ENCODE assay signal across 9 cellular contexts in the genomic region with DNA sequence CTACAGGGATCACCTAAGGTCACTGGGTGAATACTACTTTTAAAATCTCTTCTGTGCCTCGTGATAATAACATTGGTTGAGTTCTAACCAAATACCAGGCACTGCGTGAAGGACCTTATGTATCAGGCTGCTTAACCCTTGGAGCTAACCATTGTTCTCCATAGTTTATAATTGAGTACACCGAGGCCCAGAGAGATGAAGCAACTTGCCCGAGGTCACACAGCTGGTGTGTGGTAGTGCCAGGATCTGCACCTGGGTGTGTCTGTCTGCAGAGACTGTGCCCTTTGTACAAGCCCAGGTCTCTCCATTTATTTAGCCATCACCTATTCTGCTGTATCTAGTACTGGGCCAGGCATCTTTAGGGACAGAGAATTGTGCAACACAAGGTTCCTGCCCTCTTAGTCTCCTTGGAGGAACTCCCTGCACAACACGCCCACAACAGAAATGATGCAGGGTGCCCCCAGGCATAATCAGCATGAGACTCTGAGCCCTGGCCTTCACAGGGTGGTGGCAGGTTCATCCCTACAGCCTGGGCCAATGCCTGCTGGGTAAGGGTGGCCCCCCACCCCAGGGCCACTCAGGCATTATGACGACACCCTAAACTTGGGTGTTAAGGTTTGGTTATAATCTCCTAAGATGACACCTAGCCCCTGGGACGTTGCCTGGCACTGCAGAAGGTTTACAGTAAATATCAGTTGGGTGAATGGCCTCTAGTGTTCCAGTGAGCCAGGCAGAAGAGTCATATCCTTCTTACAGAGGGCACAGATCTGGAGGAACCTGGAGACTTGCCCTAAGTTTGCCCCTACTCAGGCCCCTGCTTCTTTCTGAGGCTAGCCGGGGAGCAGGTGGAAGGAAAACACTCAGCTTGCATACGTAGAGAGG. TPM values are rescaled to one million over a fixed set of nuclear protein-coding genes. Genes with fewer than 3 reads are reported as not detected.
A peak's percentile ranks its signal among the peaks of the same experiment; 100 is the strongest.
DNase-seq lines count a peak whose midpoint lies in the region; ATAC-seq, FAIRE-seq and TF ChIP-seq lines count a peak whose summit lies in the region.
"Had no signal": no experiment of that assay in that cellular context is flagged by ENCODE, and none has a peak within 500 bp of the region (broad histone marks: within the 10 kb centered on the region; RNA-seq: fewer than 3 reads in every experiment).

No MANE protein-coding gene starts in this region.

- no peak for FAIRE-seq in astrocyte (lab: Jason Lieb, UNC)

- no peak overlapping the region for H3K9ac ChIP-seq in astrocyte (ENCODE audit: low read length)
- no peak overlapping the region for H3K9ac ChIP-seq in smooth muscle cell (ENCODE audit: low read depth)

- DNase-seq in HL-60 (ENCODE audit: low read depth in 1 of 2, low spot score in 1 of 2) (peak; percentile 51 to 54), astrocyte (ENCODE audit: low read depth) (no peak), left ventricle myocardium superior (no peak), smooth muscle cell (lab: John Stamatoyannopoulos, UW; ENCODE audit: unreplicated experiment) (no peak), epidermal melanocyte (ENCODE audit: insufficient read length, low spot score) (no peak), GM19240 (ENCODE audit: insufficient read length, low spot score) (no peak)
- DNase-seq: immature natural killer cell had no signal

- intact Hi-C loops in left ventricle myocardium superior (cut with micrococcal nuclease): loop anchor here (5.0 kb wide), 1 partner anchor 33 kb away; no protein-coding TSS in a partner anchor

- H3K27ac ChIP-seq in HL-60 (replicated peaks) (peak overlapping the region; percentile 78), astrocyte (ENCODE audit: low read depth, low read length) (no peak overlapping the region), smooth muscle cell (ENCODE audit: low read depth) (peak overlapping the region; percentile 93)

- TF ChIP-seq CTCF in HL-60 (IDR thresholded peaks at IDR 0.05; ENCODE audit: insufficient read depth, low read length) (no peak), astrocyte (IDR thresholded peaks at IDR 0.05; ENCODE audit: insufficient read depth, low read depth, low read length) (no peak), smooth muscle cell (IDR thresholded peaks at IDR 0.05; ENCODE audit: borderline replicate concordance, insufficient read depth, poor library complexity, severe bottlenecking) (no peak)

- peaks cover 52% of the 10 kb centered on the region for H3F3A ChIP-seq in smooth muscle cell (ENCODE audit: low read depth)

- no peaks in the 10 kb centered on the region for H3K9me3 Mint-ChIP-seq in astrocyte (ENCODE audit: unreplicated experiment)
- H3K9me3 Mint-ChIP-seq: immature natural killer cell had no signal

- H3K4me3 Mint-ChIP-seq in astrocyte (ENCODE audit: unreplicated experiment): no peak overlapping the region
- H3K4me3 Mint-ChIP-seq: immature natural killer cell had no signal

- peaks cover 52% of the 10 kb centered on the region for H3K4me1 ChIP-seq in astrocyte (ENCODE audit: insufficient read depth, low read length)
- H3K4me1 ChIP-seq in smooth muscle cell (ENCODE audit: low read depth): peaks cover 32% of the 10 kb centered on the region

- H3K36me3 Mint-ChIP-seq in astrocyte (ENCODE audit: low read depth, unreplicated experiment): peaks cover 2% of the 10 kb centered on the region
- H3K36me3 Mint-ChIP-seq: immature natural killer cell had no signal

- H3K27me3 ChIP-seq in HL-60 (ENCODE audit: insufficient read depth, poor library complexity, severe bottlenecking) (no peaks in the 10 kb centered on the region), astrocyte (ENCODE audit: insufficient read depth, low read length) (no peaks in the 10 kb centered on the region), smooth muscle cell (ENCODE audit: low read depth) (no peaks in the 10 kb centered on the region)

- 48% methylated on average over 9 of the region's 9 CpGs for WGBS in smooth muscle cell (ENCODE audit: low lambda C conversion rate)

- peaks cover 5% of the 10 kb centered on the region for H3K27me3 Mint-ChIP-seq in astrocyte (ENCODE audit: low read depth, unreplicated experiment)

- no peak overlapping the region for H3K27ac Mint-ChIP-seq in astrocyte (ENCODE audit: unreplicated experiment)

- H3K4me2 ChIP-seq in astrocyte (ENCODE audit: low read length) (peak overlapping the region; percentile 69), smooth muscle cell (peak overlapping the region; percentile 58)

- peaks cover 26% of the 10 kb centered on the region for H3K4me1 Mint-ChIP-seq in astrocyte (ENCODE audit: low read depth, unreplicated experiment)
- H3K4me1 Mint-ChIP-seq: immature natural killer cell had no signal

- peak; percentile 27 for ATAC-seq in left ventricle myocardium superior
- no peak for ATAC-seq in HG03378 (IDR thresholded peaks at IDR 0.05; ENCODE audit: unreplicated experiment)
- no peak for ATAC-seq in GM18498 (IDR thresholded peaks at IDR 0.05; ENCODE audit: unreplicated experiment)

- no peaks in the 10 kb centered on the region for H3K9me3 ChIP-seq in astrocyte (ENCODE audit: insufficient read depth, low read depth, low read length)
- H3K9me3 ChIP-seq in smooth muscle cell (replicated peaks; ENCODE audit: low read depth): no peaks in the 10 kb centered on the region

- H3K4me3 ChIP-seq in HL-60 (replicated peaks; ENCODE audit: insufficient read depth, low read length) (no peak overlapping the region), astrocyte (ENCODE audit: insufficient read depth, low read depth, low read length) (no peak overlapping the region), smooth muscle cell (no peak overlapping the region)

- H2AFZ ChIP-seq in astrocyte (ENCODE audit: low read depth, low read length): no peak overlapping the region
- no peak overlapping the region for H2AFZ ChIP-seq in smooth muscle cell (ENCODE audit: low read depth)

- H3K36me3 ChIP-seq in astrocyte (ENCODE audit: insufficient read depth, low read length): no peaks in the 10 kb centered on the region
- no peaks in the 10 kb centered on the region for H3K36me3 ChIP-seq in smooth muscle cell (ENCODE audit: low read depth)

- peaks cover 37% of the 10 kb centered on the region for H4K20me1 ChIP-seq in astrocyte (ENCODE audit: insufficient read depth, low read length)
- H4K20me1 ChIP-seq in smooth muscle cell (ENCODE audit: low read depth): peaks cover 74% of the 10 kb centered on the region

- H3K79me2 ChIP-seq in astrocyte (ENCODE audit: insufficient read depth, low read length) (peaks cover 1% of the 10 kb centered on the region), smooth muscle cell (ENCODE audit: low read depth) (peaks cover 95% of the 10 kb centered on the region)

RNA-seq across cellular contexts. Expression of a gene that starts 31.6 kb away (rescaled TPM):
- 15.0 and 32.8 TPM in 2 replicates for total RNA-seq in astrocyte
- 12.8 TPM for total RNA-seq in left ventricle myocardium superior
- 89.6 and 92.7 TPM in 2 replicates for total RNA-seq in smooth muscle cell
- 115 and 142 TPM in 2 replicates for polyA plus RNA-seq in smooth muscle cell

Comparison
In these comparisons a context has a peak if more than half of its experiments do, and no peak if none do; other contexts are left out.
1. DNase-seq: peak in HL-60 (2 of 2); none in astrocyte (single experiment), left ventricle myocardium superior (single experiment), smooth muscle cell (single experiment), epidermal melanocyte (single experiment) and GM19240 (single experiment).